Comparison of ENCODE assay signal across 10 cellular contexts in genomic region chr5:39016587-39017275, GRCh38. TPM values are rescaled to one million over a fixed set of nuclear protein-coding genes. Genes with fewer than 3 reads are reported as not detected.
DNase-seq lines count a peak whose midpoint lies in the region; ATAC-seq, FAIRE-seq and TF ChIP-seq lines count a peak whose summit lies in the region.
"Had no signal": no experiment of that assay in that cellular context is flagged by ENCODE, and none has a peak within 500 bp of the region (broad histone marks: within the 10 kb centered on the region; RNA-seq: fewer than 3 reads in every experiment).

No MANE protein-coding gene starts in this region.

- H3K36me3 Mint-ChIP-seq in CD4-positive, alpha-beta memory T cell = peaks cover 49 to 65% of the 10 kb centered on the region in 2 donors
- H3K36me3 Mint-ChIP-seq in HFFc6 (ENCODE audit: low read depth) = peaks cover 30% of the 10 kb centered on the region
- H3K36me3 Mint-ChIP-seq in central memory CD8-positive, alpha-beta T cell (ENCODE audit: insufficient read depth) = peaks cover 18% of the 10 kb centered on the region

- no peaks in the 10 kb centered on the region for H3K27me3 Mint-ChIP-seq in CD4-positive, alpha-beta memory T cell
- H3K27me3 Mint-ChIP-seq in HFFc6 (ENCODE audit: insufficient read depth) = no peaks in the 10 kb centered on the region
- H3K27me3 Mint-ChIP-seq in central memory CD8-positive, alpha-beta T cell = no peaks in the 10 kb centered on the region

- BruUV-seq in A673 (replicated peaks; lab: Mats Ljungman, UMichigan) = no TSS peak

- H3K36me3 ChIP-seq in CD4-positive, alpha-beta memory T cell (ENCODE audit: insufficient read depth, low read length) = peaks cover 28% of the 10 kb centered on the region
- H3K36me3 ChIP-seq in pancreas (no peaks in the 10 kb centered on the region), A673 (ENCODE audit: insufficient read depth, low read length, poor library complexity, severe bottlenecking) (peaks cover 7% of the 10 kb centered on the region)

- H3K4me3 Mint-ChIP-seq in CD4-positive, alpha-beta memory T cell = peak overlapping the region in 2 of 8 donors; percentile 15 to 54
- peak overlapping the region; percentile 56 for H3K4me3 Mint-ChIP-seq in HFFc6
- H3K4me3 Mint-ChIP-seq in central memory CD8-positive, alpha-beta T cell = no peak overlapping the region

- H3K4me1 ChIP-seq in CD4-positive, alpha-beta memory T cell (ENCODE audit: insufficient read depth, low read length) = peaks cover 25% of the 10 kb centered on the region
- H3K4me1 ChIP-seq in pancreas (peaks cover 0 to 9% (median 9%) of the 10 kb centered on the region in 3 donors), A673 (ENCODE audit: insufficient read depth, low read length, poor library complexity, severe bottlenecking) (peaks cover 7% of the 10 kb centered on the region)

- POLR2A ChIA-PET in CD4-positive, alpha-beta memory T cell (lab: Charles Lee; ENCODE audit: partially characterized antibody) = no interaction called here
- POLR2A ChIA-PET in A673 (lab: Charles Lee; ENCODE audit: low non-redundant PET) = no interaction called here

- no peak for DNase-seq in CD4-positive, alpha-beta memory T cell
- no peak for DNase-seq in HFFc6
- DNase-seq in central memory CD8-positive, alpha-beta T cell (ENCODE audit: low spot score in 2 of 2) = no peak
- DNase-seq in pancreas = no peak
- DNase-seq in amygdala (lab: John Stamatoyannopoulos, UW) = no peak
- no peak for DNase-seq in A673 (ENCODE audit: low spot score)
- DNase-seq in stimulated activated naive CD4-positive, alpha-beta T cell (lab: John Stamatoyannopoulos, UW) = no peak
- DNase-seq: activated CD4-positive, alpha-beta T cell treated with anti-CD3 and anti-CD28 coated beads for 48 hours; anterior cingulate cortex had no signal

- WGBS in pancreas, 2 donors = 97 to 98% methylated on average over 1 of the region's 1 CpG

- no peak overlapping the region for H3K4me3 ChIP-seq in CD4-positive, alpha-beta memory T cell (ENCODE audit: low read length in 2 of 2)
- H3K4me3 ChIP-seq in pancreas = no peak overlapping the region
- H3K4me3 ChIP-seq in A673 (ENCODE audit: low read depth, low read length, poor library complexity, severe bottlenecking) = no peak overlapping the region

- no peaks in the 10 kb centered on the region for H3K27me3 ChIP-seq in CD4-positive, alpha-beta memory T cell (ENCODE audit: insufficient read depth, low read length)
- H3K27me3 ChIP-seq in pancreas = no peaks in the 10 kb centered on the region
- no peaks in the 10 kb centered on the region for H3K27me3 ChIP-seq in A673 (replicated peaks; ENCODE audit: insufficient read depth, low read depth, low read length, poor library complexity)

- TF ChIP-seq CTCF in HFFc6 (IDR thresholded peaks at IDR 0.05) (no peak), pancreas (IDR thresholded peaks at IDR 0.05) (no peak), A673 (conservative IDR thresholded peaks at IDR 0.05; ENCODE audit: low read depth, low read length) (no peak)

- CTCF ChIA-PET in CD4-positive, alpha-beta memory T cell (lab: Charles Lee; ENCODE audit: partially characterized antibody) = interaction anchor here (1.3 to 1.5 kb wide), 2 partner anchors 11 kb away, joined by 3 read pairs; no protein-coding TSS in a partner anchor
- CTCF ChIA-PET in A673 (lab: Charles Lee) = no interaction called here

- H3K9me3 ChIP-seq in CD4-positive, alpha-beta memory T cell (ENCODE audit: control insufficient read depth in 1 of 2, low read length in 2 of 2) = no peaks in the 10 kb centered on the region
- H3K9me3 ChIP-seq in pancreas (no peaks in the 10 kb centered on the region), A673 (ENCODE audit: low read depth, low read length, poor library complexity, severe bottlenecking) (no peaks in the 10 kb centered on the region)

- intact Hi-C loops in CD4-positive, alpha-beta memory T cell (cut with micrococcal nuclease) = loop anchor here (5.0 kb wide), 1 partner anchor 34 kb away; no protein-coding TSS in a partner anchor
- intact Hi-C loops in pancreas (cut with DNase I) (no loop called here), A673 (cut with micrococcal nuclease; ENCODE audit: unreplicated experiment) (no loop called here)

- peak; percentile 65 for FAIRE-seq in pancreas (lab: Jason Lieb, UNC)

- ATAC-seq in central memory CD8-positive, alpha-beta T cell (replicated peaks; ENCODE audit: extremely low read depth, poor library complexity, severe bottlenecking) = no peak
- ATAC-seq in pancreas (no peak), HG02610 (IDR thresholded peaks at IDR 0.05; ENCODE audit: unreplicated experiment) (no peak)

- H3K9me3 Mint-ChIP-seq in CD4-positive, alpha-beta memory T cell = peaks cover 2 to 16% (median 10%) of the 10 kb centered on the region in 8 donors
- peaks cover 10% of the 10 kb centered on the region for H3K9me3 Mint-ChIP-seq in HFFc6
- H3K9me3 Mint-ChIP-seq in central memory CD8-positive, alpha-beta T cell = peaks cover 5% of the 10 kb centered on the region

- peak overlapping the region in 5 of 7 donors; percentile 0 to 90 (median 62) for H3K27ac Mint-ChIP-seq in CD4-positive, alpha-beta memory T cell
- peak overlapping the region; percentile 89 for H3K27ac Mint-ChIP-seq in HFFc6
- H3K27ac Mint-ChIP-seq in central memory CD8-positive, alpha-beta T cell (ENCODE audit: low read depth) = peak overlapping the region; percentile 32

- H3K27ac ChIP-seq in CD4-positive, alpha-beta memory T cell (ENCODE audit: low read depth, low read length) = no peak overlapping the region
- H3K27ac ChIP-seq in pancreas = no peak overlapping the region
- H3K27ac ChIP-seq in A673 (ENCODE audit: low read depth, low read length, poor library complexity, severe bottlenecking) = no peak overlapping the region

- peaks cover 37 to 55% (median 42%) of the 10 kb centered on the region in 4 donors for H3K4me1 Mint-ChIP-seq in CD4-positive, alpha-beta memory T cell
- peaks cover 75% of the 10 kb centered on the region for H3K4me1 Mint-ChIP-seq in HFFc6 (ENCODE audit: low read depth)
- H3K4me1 Mint-ChIP-seq in central memory CD8-positive, alpha-beta T cell = peaks cover 33% of the 10 kb centered on the region

RNA-seq across cellular contexts. Expression of gene RICTOR, which starts 57.5 kb away (rescaled TPM):
- 10 to 100 TPM; 85.0 to 94.9 TPM for total RNA-seq in CD4-positive, alpha-beta memory T cell
- 10 to 100 TPM in 1 of 2 donors, 1 to 10 TPM in 1; 6.7 to 18.6 TPM for polyA plus RNA-seq in CD4-positive, alpha-beta memory T cell
- total RNA-seq in HFFc6 (2021; fragmentation: NEBNext Ultra II Directional; extraction: Animal tissue kit (Norgen Biotek cat#: 25700)) = 10 to 100 TPM; 16.1 to 24.0 (median 20.1) TPM
- total RNA-seq in pancreas (10 to 100 TPM; 13.1 to 23.0 (median 15.3) TPM), A673 (2021) (23.3 TPM in 2 replicates)
- polyA plus RNA-seq in pancreas = 1 to 10 TPM; 4.2 to 6.9 TPM

Comparison
In these comparisons a context has a peak if more than half of its experiments do, and no peak if none do; other contexts are left out.
1. H3K27ac Mint-ChIP-seq: peak in every context shown above with its lines; median percentile 89 in HFFc6; 62 in CD4-positive, alpha-beta memory T cell; 32 in central memory CD8-positive, alpha-beta T cell.